ENCODE assay signal across 8 cellular contexts in genomic region chr9:89310486-89311345, GRCh38. TPM values are rescaled to one million over a fixed set of nuclear protein-coding genes. Genes with fewer than 3 reads are reported as not detected.
DNase-seq lines count a peak whose midpoint lies in the region; ATAC-seq and TF ChIP-seq lines count a peak whose summit lies in the region.

TSS of gene CKS2 (plus strand) at chr9:89311195. CDS start at chr9:89311293, 98 bp downstream.

- 0% methylated on average over 78 to 85 of the region's 85 CpGs for WGBS in esophagus, 2 donors

- peak within 1 kb of the TSS; percentile 96 for H3K27ac ChIP-seq in KMS-11
- peak within 1 kb of the TSS; percentile 99 to 100 (median 100) for H3K27ac ChIP-seq in Peyer's patch
- H3K27ac ChIP-seq in esophagus (ENCODE audit: low read depth in 2 of 2, low read length in 1 of 2) = peak within 1 kb of the TSS; percentile 99 to 100

- TF ChIP-seq CTCF in KMS-11 (conservative IDR thresholded peaks at IDR 0.05; ENCODE audit: low read depth, low read length) (no peak), Peyer's patch (IDR thresholded peaks at IDR 0.05) (no peak)

- ATAC-seq in GM21737 (IDR thresholded peaks at IDR 0.05; ENCODE audit: unreplicated experiment) = peak; percentile 90

- H3K9me3 ChIP-seq in Peyer's patch = no peaks in the 10 kb centered on the region
- no peaks in the 10 kb centered on the region for H3K9me3 ChIP-seq in esophagus (ENCODE audit: control insufficient read depth in 2 of 2, insufficient read depth in 1 of 2, low read depth in 1 of 2, low read length in 1 of 2)
- H3K9me3 ChIP-seq in mucosa of stomach (ENCODE audit: control insufficient read depth, low read length) = no peaks in the 10 kb centered on the region

- DNase-seq in DMS53 treated with DMSO at 0.1 percent for 48 hours (lab: John Stamatoyannopoulos, UW; ENCODE audit: unreplicated experiment) (peak; percentile 96), Peyer's patch (peak; percentile 99 to 100 (median 100))
- peak; percentile 99 to 100 for DNase-seq in activated T-cell treated with anti-CD3 and anti-CD28 coated beads, Interleukin-2, amount 50 U/mL, for 48 hours
- peak; percentile 99 for DNase-seq in stimulated activated CD8-positive, alpha-beta memory T cell treated with anti-CD3 and anti-CD28 coated beads, Interleukin-7, amount 100 ng/mL, for 1 hour (ENCODE audit: low read depth in 2 of 2)

- H3K27me3 ChIP-seq in KMS-11 (ENCODE audit: insufficient read depth, low read depth) = no peaks in the 10 kb centered on the region
- H3K27me3 ChIP-seq in Peyer's patch = no peaks in the 10 kb centered on the region
- H3K27me3 ChIP-seq in esophagus (ENCODE audit: control insufficient read depth in 1 of 2, insufficient read depth in 2 of 2, low read length in 2 of 2) = no peaks in the 10 kb centered on the region
- no peaks in the 10 kb centered on the region for H3K27me3 ChIP-seq in mucosa of stomach (ENCODE audit: control insufficient read depth, insufficient read depth, low read length)

- peaks cover 51% of the 10 kb centered on the region for H3K79me2 ChIP-seq in KMS-11 (ENCODE audit: insufficient read depth, low read depth)

- H3K9ac ChIP-seq in KMS-11 = peak within 1 kb of the TSS; percentile 99
- H3K9ac ChIP-seq in mucosa of stomach (ENCODE audit: low read length) = peak within 1 kb of the TSS; percentile 99

- H3K4me1 ChIP-seq in KMS-11 (ENCODE audit: low read depth, poor library complexity, severe bottlenecking) (peaks cover 30% of the 10 kb centered on the region), Peyer's patch (peaks cover 0 to 33% (median 5%) of the 10 kb centered on the region in 4 donors), esophagus (ENCODE audit: control insufficient read depth in 2 of 2, insufficient read depth in 2 of 2, low read length in 1 of 2) (no peaks in the 10 kb centered on the region), mucosa of stomach (ENCODE audit: control insufficient read depth, insufficient read depth, low read length) (peaks cover 6% of the 10 kb centered on the region)

- peaks cover 33% of the 10 kb centered on the region for H4K20me1 ChIP-seq in KMS-11 (ENCODE audit: insufficient read depth)

- H2AFZ ChIP-seq in KMS-11 (ENCODE audit: low read depth) = peak within 1 kb of the TSS; percentile 65

- H3K4me3 ChIP-seq in KMS-11 (IDR thresholded peaks at IDR 0.05; ENCODE audit: insufficient read depth, low read depth, low read length) (no peak within 1 kb of the TSS), Peyer's patch (peak within 1 kb of the TSS; percentile 84 to 95 (median 90)), esophagus (ENCODE audit: low read depth in 1 of 2, low read length in 2 of 2) (peak within 1 kb of the TSS; percentile 84 to 96), mucosa of stomach (ENCODE audit: low read length) (peak within 1 kb of the TSS; percentile 90)

- H3K4me2 ChIP-seq in KMS-11 = peak within 1 kb of the TSS; percentile 91

- TF ChIP-seq POLR2A in Peyer's patch (IDR thresholded peaks at IDR 0.05) = peak; percentile 93 to 96

- H3K36me3 ChIP-seq in KMS-11 (ENCODE audit: insufficient read depth) (peaks cover 8% of the 10 kb centered on the region; the same call in 1 of the 2 replicates), Peyer's patch (no peaks in the 10 kb centered on the region), esophagus (ENCODE audit: control insufficient read depth in 2 of 2, insufficient read depth in 2 of 2, low read length in 1 of 2) (no peaks in the 10 kb centered on the region), mucosa of stomach (ENCODE audit: control insufficient read depth, insufficient read depth, low read length) (no peaks in the 10 kb centered on the region)

RNA-seq across cellular contexts. Expression of gene CKS2, which starts in this region (rescaled TPM):
- total RNA-seq in Peyer's patch = 10 to 100 TPM; 11.9 to 42.1 (median 17.8) TPM
- polyA plus RNA-seq in esophagus = 10 to 100 TPM; 74.8 to 81.6 TPM
